ENCODE assay signal across 1 cellular context in the genomic region with DNA sequence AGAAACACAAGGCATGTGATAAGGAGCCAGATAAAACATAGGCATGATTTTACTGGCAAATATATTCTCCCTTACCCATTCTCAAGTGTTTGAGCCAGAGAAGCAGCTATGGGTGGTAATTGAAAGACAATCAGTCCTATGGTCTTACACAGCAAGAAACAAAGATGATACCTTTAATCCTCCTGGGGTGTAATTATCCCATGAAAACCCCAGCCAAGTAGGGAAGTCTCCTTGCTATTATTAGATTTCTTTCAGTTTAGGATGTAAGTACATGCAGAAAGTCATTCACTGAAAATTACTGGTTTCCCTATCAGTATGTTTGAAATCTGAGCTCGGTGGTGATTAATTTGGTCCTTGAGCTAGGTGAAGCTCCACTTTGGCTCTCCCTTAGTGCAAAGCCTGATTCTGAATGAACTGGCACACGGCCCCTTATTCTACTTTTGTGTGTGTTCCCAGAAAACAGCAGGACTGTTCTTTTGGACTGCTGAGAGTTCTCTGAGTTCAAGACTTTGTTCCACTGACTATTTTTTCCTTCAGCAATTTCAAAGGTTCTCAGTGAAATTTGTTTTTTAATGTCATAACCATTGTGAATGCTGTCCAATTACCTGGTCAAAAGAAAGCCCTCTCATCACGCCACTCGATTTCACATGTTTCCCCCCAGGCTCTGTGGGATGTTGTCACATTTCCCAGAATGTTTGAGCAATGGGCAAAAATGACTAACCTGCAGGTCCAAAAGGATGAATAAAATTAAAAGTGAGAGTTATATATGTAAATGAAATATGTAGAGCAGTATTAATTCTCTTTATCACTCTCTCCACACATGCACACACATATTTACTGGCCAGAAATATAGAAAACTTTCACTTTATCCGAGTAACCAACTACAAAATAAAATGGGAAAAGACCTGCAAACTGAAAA.
A peak's percentile ranks its signal among the peaks of the same experiment; 100 is the strongest.
TF ChIP-seq lines count a peak whose summit lies in the region.

No MANE protein-coding gene starts in this region.

TF ChIP-seq in H1, 55 proteins besides CTCF, POLR2A, EP300 and RAD21:
- TF ChIP-seq, protein P1, sequence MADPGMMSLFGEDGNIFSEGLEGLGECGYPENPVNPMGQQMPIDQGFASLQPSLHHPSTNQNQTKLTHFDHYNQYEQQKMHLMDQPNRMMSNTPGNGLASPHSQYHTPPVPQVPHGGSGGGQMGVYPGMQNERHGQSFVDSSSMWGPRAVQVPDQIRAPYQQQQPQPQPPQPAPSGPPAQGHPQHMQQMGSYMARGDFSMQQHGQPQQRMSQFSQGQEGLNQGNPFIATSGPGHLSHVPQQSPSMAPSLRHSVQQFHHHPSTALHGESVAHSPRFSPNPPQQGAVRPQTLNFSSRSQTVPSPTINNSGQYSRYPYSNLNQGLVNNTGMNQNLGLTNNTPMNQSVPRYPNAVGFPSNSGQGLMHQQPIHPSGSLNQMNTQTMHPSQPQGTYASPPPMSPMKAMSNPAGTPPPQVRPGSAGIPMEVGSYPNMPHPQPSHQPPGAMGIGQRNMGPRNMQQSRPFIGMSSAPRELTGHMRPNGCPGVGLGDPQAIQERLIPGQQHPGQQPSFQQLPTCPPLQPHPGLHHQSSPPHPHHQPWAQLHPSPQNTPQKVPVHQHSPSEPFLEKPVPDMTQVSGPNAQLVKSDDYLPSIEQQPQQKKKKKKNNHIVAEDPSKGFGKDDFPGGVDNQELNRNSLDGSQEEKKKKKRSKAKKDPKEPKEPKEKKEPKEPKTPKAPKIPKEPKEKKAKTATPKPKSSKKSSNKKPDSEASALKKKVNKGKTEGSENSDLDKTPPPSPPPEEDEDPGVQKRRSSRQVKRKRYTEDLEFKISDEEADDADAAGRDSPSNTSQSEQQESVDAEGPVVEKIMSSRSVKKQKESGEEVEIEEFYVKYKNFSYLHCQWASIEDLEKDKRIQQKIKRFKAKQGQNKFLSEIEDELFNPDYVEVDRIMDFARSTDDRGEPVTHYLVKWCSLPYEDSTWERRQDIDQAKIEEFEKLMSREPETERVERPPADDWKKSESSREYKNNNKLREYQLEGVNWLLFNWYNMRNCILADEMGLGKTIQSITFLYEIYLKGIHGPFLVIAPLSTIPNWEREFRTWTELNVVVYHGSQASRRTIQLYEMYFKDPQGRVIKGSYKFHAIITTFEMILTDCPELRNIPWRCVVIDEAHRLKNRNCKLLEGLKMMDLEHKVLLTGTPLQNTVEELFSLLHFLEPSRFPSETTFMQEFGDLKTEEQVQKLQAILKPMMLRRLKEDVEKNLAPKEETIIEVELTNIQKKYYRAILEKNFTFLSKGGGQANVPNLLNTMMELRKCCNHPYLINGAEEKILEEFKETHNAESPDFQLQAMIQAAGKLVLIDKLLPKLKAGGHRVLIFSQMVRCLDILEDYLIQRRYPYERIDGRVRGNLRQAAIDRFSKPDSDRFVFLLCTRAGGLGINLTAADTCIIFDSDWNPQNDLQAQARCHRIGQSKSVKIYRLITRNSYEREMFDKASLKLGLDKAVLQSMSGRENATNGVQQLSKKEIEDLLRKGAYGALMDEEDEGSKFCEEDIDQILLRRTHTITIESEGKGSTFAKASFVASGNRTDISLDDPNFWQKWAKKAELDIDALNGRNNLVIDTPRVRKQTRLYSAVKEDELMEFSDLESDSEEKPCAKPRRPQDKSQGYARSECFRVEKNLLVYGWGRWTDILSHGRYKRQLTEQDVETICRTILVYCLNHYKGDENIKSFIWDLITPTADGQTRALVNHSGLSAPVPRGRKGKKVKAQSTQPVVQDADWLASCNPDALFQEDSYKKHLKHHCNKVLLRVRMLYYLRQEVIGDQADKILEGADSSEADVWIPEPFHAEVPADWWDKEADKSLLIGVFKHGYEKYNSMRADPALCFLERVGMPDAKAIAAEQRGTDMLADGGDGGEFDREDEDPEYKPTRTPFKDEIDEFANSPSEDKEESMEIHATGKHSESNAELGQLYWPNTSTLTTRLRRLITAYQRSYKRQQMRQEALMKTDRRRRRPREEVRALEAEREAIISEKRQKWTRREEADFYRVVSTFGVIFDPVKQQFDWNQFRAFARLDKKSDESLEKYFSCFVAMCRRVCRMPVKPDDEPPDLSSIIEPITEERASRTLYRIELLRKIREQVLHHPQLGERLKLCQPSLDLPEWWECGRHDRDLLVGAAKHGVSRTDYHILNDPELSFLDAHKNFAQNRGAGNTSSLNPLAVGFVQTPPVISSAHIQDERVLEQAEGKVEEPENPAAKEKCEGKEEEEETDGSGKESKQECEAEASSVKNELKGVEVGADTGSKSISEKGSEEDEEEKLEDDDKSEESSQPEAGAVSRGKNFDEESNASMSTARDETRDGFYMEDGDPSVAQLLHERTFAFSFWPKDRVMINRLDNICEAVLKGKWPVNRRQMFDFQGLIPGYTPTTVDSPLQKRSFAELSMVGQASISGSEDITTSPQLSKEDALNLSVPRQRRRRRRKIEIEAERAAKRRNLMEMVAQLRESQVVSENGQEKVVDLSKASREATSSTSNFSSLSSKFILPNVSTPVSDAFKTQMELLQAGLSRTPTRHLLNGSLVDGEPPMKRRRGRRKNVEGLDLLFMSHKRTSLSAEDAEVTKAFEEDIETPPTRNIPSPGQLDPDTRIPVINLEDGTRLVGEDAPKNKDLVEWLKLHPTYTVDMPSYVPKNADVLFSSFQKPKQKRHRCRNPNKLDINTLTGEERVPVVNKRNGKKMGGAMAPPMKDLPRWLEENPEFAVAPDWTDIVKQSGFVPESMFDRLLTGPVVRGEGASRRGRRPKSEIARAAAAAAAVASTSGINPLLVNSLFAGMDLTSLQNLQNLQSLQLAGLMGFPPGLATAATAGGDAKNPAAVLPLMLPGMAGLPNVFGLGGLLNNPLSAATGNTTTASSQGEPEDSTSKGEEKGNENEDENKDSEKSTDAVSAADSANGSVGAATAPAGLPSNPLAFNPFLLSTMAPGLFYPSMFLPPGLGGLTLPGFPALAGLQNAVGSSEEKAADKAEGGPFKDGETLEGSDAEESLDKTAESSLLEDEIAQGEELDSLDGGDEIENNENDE (IDR thresholded peaks at IDR 0.05; ENCODE audit: insufficient replicate concordance, low read length): peak; percentile 58
- TF ChIP-seq, protein P2, sequence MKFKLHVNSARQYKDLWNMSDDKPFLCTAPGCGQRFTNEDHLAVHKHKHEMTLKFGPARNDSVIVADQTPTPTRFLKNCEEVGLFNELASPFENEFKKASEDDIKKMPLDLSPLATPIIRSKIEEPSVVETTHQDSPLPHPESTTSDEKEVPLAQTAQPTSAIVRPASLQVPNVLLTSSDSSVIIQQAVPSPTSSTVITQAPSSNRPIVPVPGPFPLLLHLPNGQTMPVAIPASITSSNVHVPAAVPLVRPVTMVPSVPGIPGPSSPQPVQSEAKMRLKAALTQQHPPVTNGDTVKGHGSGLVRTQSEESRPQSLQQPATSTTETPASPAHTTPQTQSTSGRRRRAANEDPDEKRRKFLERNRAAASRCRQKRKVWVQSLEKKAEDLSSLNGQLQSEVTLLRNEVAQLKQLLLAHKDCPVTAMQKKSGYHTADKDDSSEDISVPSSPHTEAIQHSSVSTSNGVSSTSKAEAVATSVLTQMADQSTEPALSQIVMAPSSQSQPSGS (IDR thresholded peaks at IDR 0.05; ENCODE audit: low read length): no peak
- TF ChIP-seq KDM5A (IDR thresholded peaks at IDR 0.05; ENCODE audit: low read length): no peak
- TF ChIP-seq RFX5 (IDR thresholded peaks at IDR 0.05; ENCODE audit: borderline replicate concordance, low read depth, low read length): no peak
- no peak for TF ChIP-seq NRF1 (IDR thresholded peaks at IDR 0.05; ENCODE audit: low read depth, low read length)
- TF ChIP-seq ZNF274 (IDR thresholded peaks at IDR 0.05; ENCODE audit: borderline replicate concordance, extremely low read depth, low read length): no peak
- TF ChIP-seq SIX5 (IDR thresholded peaks at IDR 0.05; ENCODE audit: low read depth, low read length): no peak
- no peak for TF ChIP-seq RBBP5 (IDR thresholded peaks at IDR 0.05; ENCODE audit: borderline replicate concordance, low read depth, low read length)
- TF ChIP-seq TAF1 (IDR thresholded peaks at IDR 0.05; ENCODE audit: low read depth, low read length): no peak
- TF ChIP-seq BCL11A (IDR thresholded peaks at IDR 0.05; ENCODE audit: low read depth in 2 of 2, low read length in 2 of 2): no peak
- TF ChIP-seq BRCA1 (IDR thresholded peaks at IDR 0.05; ENCODE audit: low read depth, low read length): no peak
- TF ChIP-seq TCF12 (IDR thresholded peaks at IDR 0.05; ENCODE audit: low read depth, low read length): no peak
- no peak for TF ChIP-seq MAFK (IDR thresholded peaks at IDR 0.05; ENCODE audit: low read depth, low read length)
- no peak for TF ChIP-seq RNF2 (IDR thresholded peaks at IDR 0.05; ENCODE audit: borderline replicate concordance, low read depth, low read length, missing control alignments, poor library complexity, severe bottlenecking)
- no peak for TF ChIP-seq JUND (IDR thresholded peaks at IDR 0.05; ENCODE audit: low read length)
- TF ChIP-seq NANOG (IDR thresholded peaks at IDR 0.05; ENCODE audit: insufficient read depth, low read depth, low read length, poor library complexity, severe bottlenecking): peak; percentile 66
TF ChIP-seq in H1: peak in this region for 2.
